Comparison of ENCODE assay signal across 19 cellular contexts in genomic region chr6:69880570-69880969, GRCh38. TPM values are rescaled to one million over a fixed set of nuclear protein-coding genes. Genes with fewer than 3 reads are reported as not detected.
DNase-seq lines count a peak whose midpoint lies in the region; ATAC-seq and TF ChIP-seq lines count a peak whose summit lies in the region.
"Had no signal": no experiment of that assay in that cellular context is flagged by ENCODE, and none has a peak within 500 bp of the region (broad histone marks: within the 10 kb centered on the region; RNA-seq: fewer than 3 reads in every experiment).

No MANE protein-coding gene starts in this region.

- in situ Hi-C loops in G401 (cut with HindIII; ENCODE audit: low sequenced_read_pairs): no loop called here
- in situ Hi-C loops in GM13977 (cut with MboI; ENCODE audit: low pct_unique_long_range_greater_than_20kb, low sequenced_read_pairs, unreplicated experiment): no loop called here

- TF ChIP-seq CTCF in GM13977 (IDR thresholded peaks at IDR 0.05; ENCODE audit: extremely low read depth, insufficient read depth, missing control alignments): no peak

- ATAC-seq in GM18870 (IDR thresholded peaks at IDR 0.05; ENCODE audit: unreplicated experiment) (peak; percentile 33), GM21825 (IDR thresholded peaks at IDR 0.05; ENCODE audit: unreplicated experiment) (peak; percentile 35), HG03520 (IDR thresholded peaks at IDR 0.05; ENCODE audit: unreplicated experiment) (peak; percentile 27)
- ATAC-seq: right lobe of liver had no signal

- DNase-seq in putamen (ENCODE audit: low spot score): peak; percentile 54
- DNase-seq in G401 (ENCODE audit: low spot score): no peak
- no peak for DNase-seq in dedifferentiated amniotic fluid mesenchymal stem cell (ENCODE audit: extremely low spot score)
- no peak for DNase-seq in activated T-cell treated with anti-CD3 and anti-CD28 coated beads for 4 hours
- DNase-seq in GM13977 (ENCODE audit: low spot score): no peak
- DNase-seq: activated CD4-positive, alpha-beta memory T cell treated with anti-CD3 and anti-CD28 coated beads for 36 hours; endodermal cell; hippocampal formation; NCI-H1436; NCI-H446 treated with DMSO at 0.1 percent for 48 hours; nucleus accumbens; OCI-M1; right lobe of liver; stimulated activated CD8-positive, alpha-beta memory T cell treated with anti-CD3 and anti-CD28 coated beads, Interleukin-4, amount 100 ng/mL, for 48 hours; trophoblast cell had no signal

RNA-seq across cellular contexts. Expression of gene COL19A1, which starts 14.2 kb away (rescaled TPM):
- total RNA-seq in G401 (2014; rRNA removed; shearing (Covaris generic)): not detected in 2 replicates
- total RNA-seq: H1 had no signal
